In the genomic region with DNA sequence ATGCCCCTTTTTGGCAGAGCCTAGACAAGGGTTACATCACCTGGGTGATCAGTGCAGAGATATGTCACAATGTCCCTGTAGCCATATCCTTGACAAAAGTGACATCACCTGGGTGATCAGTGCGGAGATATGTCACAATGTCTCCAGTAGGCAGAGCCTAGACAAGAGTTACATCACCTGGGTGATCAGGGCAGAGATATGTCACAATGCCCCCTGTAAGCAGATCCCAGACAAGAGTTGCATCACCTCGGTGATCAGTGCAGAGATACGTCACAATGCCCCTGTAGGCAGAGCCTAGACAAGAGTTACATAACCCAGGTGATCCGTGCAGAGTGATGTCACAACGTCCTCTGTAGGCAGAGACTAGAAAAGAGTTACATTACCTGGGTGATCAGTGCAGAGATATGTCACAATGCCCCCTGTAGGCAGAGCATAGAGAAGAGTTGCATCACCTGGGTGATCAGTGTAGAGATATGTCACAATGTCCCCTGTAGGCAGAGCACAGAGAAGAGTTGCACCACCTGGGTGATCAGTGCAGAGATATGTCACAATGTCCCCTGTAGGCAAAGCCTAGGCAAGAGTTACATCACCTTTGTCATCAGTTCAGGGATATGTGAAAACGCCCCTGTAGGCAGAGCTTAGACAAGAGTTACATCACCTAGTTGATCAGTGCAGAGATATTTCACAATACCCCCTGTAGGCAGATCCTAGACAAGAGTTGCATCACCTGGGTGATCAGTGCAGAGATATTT, we compare ENCODE assay signal across 8 cellular contexts.
DNase-seq lines count a peak whose midpoint lies in the region; ATAC-seq and TF ChIP-seq lines count a peak whose summit lies in the region.
"Not testable (repeated sequence)": the region's sequence is repeated elsewhere in the genome, so short reads cannot be mapped to it uniquely, and the experiment has no call there.

No MANE protein-coding gene starts in this region.

- TF ChIP-seq POLR2A in body of pancreas (IDR thresholded peaks at IDR 0.05) = not testable (repeated sequence)

- not testable (repeated sequence) for H3K36me3 Mint-ChIP-seq in stimulated activated naive B cell treated with anti-CD40 and anti-IgM and Interleukin-4, amounts not matched to agents 10 μg/mL and 1 μg/mL and 100 μg/mL, for 72 hours

- not testable (repeated sequence) for H3K4me3 Mint-ChIP-seq in stimulated activated naive B cell treated with anti-CD40 and anti-IgM and Interleukin-4, amounts not matched to agents 10 μg/mL and 1 μg/mL and 100 μg/mL, for 72 hours

- intact Hi-C loops in body of pancreas (cut with DNase I); left lung (cut with DNase I): not testable (repeated sequence)

- not testable (repeated sequence) for H3K9me3 ChIP-seq in body of pancreas, left lung

- not testable (repeated sequence) for H3K4me3 ChIP-seq in body of pancreas, left lung

- not testable (repeated sequence) for H3K27me3 ChIP-seq in body of pancreas, left lung

- not testable (repeated sequence) for H3K4me1 Mint-ChIP-seq in stimulated activated naive B cell treated with anti-CD40 and anti-IgM and Interleukin-4, amounts not matched to agents 10 μg/mL and 1 μg/mL and 100 μg/mL, for 72 hours

- not testable (repeated sequence) for H3K27me3 Mint-ChIP-seq in stimulated activated naive B cell treated with anti-CD40 and anti-IgM and Interleukin-4, amounts not matched to agents 10 μg/mL and 1 μg/mL and 100 μg/mL, for 72 hours

- H3K36me3 ChIP-seq in body of pancreas (replicated peaks in 1 of 2; ENCODE audit: insufficient read depth in 1 of 2, low read depth in 2 of 2); left lung: not testable (repeated sequence)

- TF ChIP-seq CTCF in body of pancreas (IDR thresholded peaks at IDR 0.05); left lung (IDR thresholded peaks at IDR 0.05): not testable (repeated sequence)

- DNase-seq in body of pancreas, left lung: not testable (repeated sequence)
- DNase-seq in stimulated activated naive B cell treated with anti-CD40 and anti-IgM and Interleukin-4, amounts not matched to agents 10 μg/mL and 1 μg/mL and 100 μg/mL, for 72 hours = peak; percentile 15

- 24 to 29% methylated on average over 5 to 6 of the region's 6 CpGs for WGBS in body of pancreas, 2 donors

- not testable (repeated sequence) for H3K9me3 Mint-ChIP-seq in stimulated activated naive B cell treated with anti-CD40 and anti-IgM and Interleukin-4, amounts not matched to agents 10 μg/mL and 1 μg/mL and 100 μg/mL, for 72 hours

- H3K4me1 ChIP-seq in body of pancreas, left lung: not testable (repeated sequence)

- ATAC-seq in GM18868 (IDR thresholded peaks at IDR 0.05; ENCODE audit: unreplicated experiment) (peak; percentile 45), GM21529 (IDR thresholded peaks at IDR 0.05; ENCODE audit: unreplicated experiment) (peak; percentile 59), HG02763 (IDR thresholded peaks at IDR 0.05; ENCODE audit: unreplicated experiment) (peak; percentile 52), HG03135 (IDR thresholded peaks at IDR 0.05; ENCODE audit: unreplicated experiment) (peak; percentile 59), SK-N-SH treated with all-trans-retinoic acid at 6 μM for 48 hours (peak; percentile 70), body of pancreas (peak; percentile 72), left lung (peak; percentile 49)
- ATAC-seq in stimulated activated naive B cell treated with anti-CD40 and anti-IgM and Interleukin-4, amounts not matched to agents 10 μg/mL and 1 μg/mL and 100 μg/mL, for 72 hours (replicated peaks) = peak; percentile 54 to 61

- H3K27ac Mint-ChIP-seq in stimulated activated naive B cell treated with anti-CD40 and anti-IgM and Interleukin-4, amounts not matched to agents 10 μg/mL and 1 μg/mL and 100 μg/mL, for 72 hours = not testable (repeated sequence)

- H3K27ac ChIP-seq in body of pancreas, left lung: not testable (repeated sequence)
